26 cellular contexts compared by ENCODE assay signal in genomic region chr17:82062076-82062983, GRCh38. TPM values are rescaled to one million over a fixed set of nuclear protein-coding genes. Genes with fewer than 3 reads are reported as not detected.
DNase-seq lines count a peak whose midpoint lies in the region; ATAC-seq, FAIRE-seq and TF ChIP-seq lines count a peak whose summit lies in the region.
"Had no signal": no experiment of that assay in that cellular context is flagged by ENCODE, and none has a peak within 500 bp of the region (broad histone marks: within the 10 kb centered on the region; RNA-seq: fewer than 3 reads in every experiment).

No MANE protein-coding gene starts in this region.

- H3K27ac Mint-ChIP-seq in activated naive CD8-positive, alpha-beta T cell = peak overlapping the region; percentile 10
- H3K27ac Mint-ChIP-seq in activated naive CD8-positive, alpha-beta T cell treated with anti-CD3 and anti-CD28 coated beads for 36 hours = no peak overlapping the region
- no peak overlapping the region for H3K27ac Mint-ChIP-seq in GM23338
- H3K27ac Mint-ChIP-seq: activated CD4-positive, alpha-beta memory T cell treated with anti-CD3 and anti-CD28 coated beads, Interleukin-2, amount 10 ng/mL, durations not matched to agents 7 days and 5 days; HFFc6 had no signal

- H3K27me3 ChIP-seq in GM23338 (ENCODE audit: insufficient read depth) = no peaks in the 10 kb centered on the region
- no peaks in the 10 kb centered on the region for H3K27me3 ChIP-seq in GM12878 (replicated peaks in 1 of 2; ENCODE audit: control insufficient read depth in 2 of 2, insufficient read depth in 2 of 2, low read length in 1 of 2)
- H3K27me3 ChIP-seq in prostate gland (replicated peaks; ENCODE audit: insufficient read depth) = no peaks in the 10 kb centered on the region
- H3K27me3 ChIP-seq: left lung, upper lobe of left lung had no signal

- H3K27me3 Mint-ChIP-seq in activated naive CD8-positive, alpha-beta T cell = no peaks in the 10 kb centered on the region
- H3K27me3 Mint-ChIP-seq in activated naive CD8-positive, alpha-beta T cell treated with anti-CD3 and anti-CD28 coated beads for 36 hours = no peaks in the 10 kb centered on the region
- peaks cover 10% of the 10 kb centered on the region for H3K27me3 Mint-ChIP-seq in GM23338 (ENCODE audit: insufficient read depth, low read depth, poor library complexity)
- H3K27me3 Mint-ChIP-seq: activated CD4-positive, alpha-beta memory T cell treated with anti-CD3 and anti-CD28 coated beads, Interleukin-2, amount 10 ng/mL, durations not matched to agents 7 days and 5 days; IgD-negative memory B cell; naive B cell had no signal

- no peak for TF ChIP-seq EP300 in GM12878 (IDR thresholded peaks at IDR 0.05; ENCODE audit: borderline replicate concordance in 1 of 2, control insufficient read depth in 1 of 2, low read depth in 2 of 2, low read length in 2 of 2)

- H3K36me3 ChIP-seq in GM23338 (ENCODE audit: insufficient read depth) = no peaks in the 10 kb centered on the region
- H3K36me3 ChIP-seq in GM12878 (ENCODE audit: control insufficient read depth in 2 of 2, insufficient read depth in 2 of 2, low read length in 1 of 2) = peaks cover 3 to 19% of the 10 kb centered on the region in 2 experiments; a peak in 3 of 4 replicates
- peaks cover 0 to 11% of the 10 kb centered on the region in 2 donors for H3K36me3 ChIP-seq in prostate gland

- RAD21 ChIA-PET in GM12878 (lab: Charles Lee; ENCODE audit: unreplicated experiment) = no interaction called here

- CTCF ChIA-PET in GM12878 (lab: Yijun Ruan, JAX) = no interaction called here

- no peaks in the 10 kb centered on the region for H3K9me2 ChIP-seq in GM23338 (ENCODE audit: insufficient read depth)

- no peaks in the 10 kb centered on the region for H3K9me3 Mint-ChIP-seq in activated naive CD8-positive, alpha-beta T cell (ENCODE audit: low read depth)
- no peaks in the 10 kb centered on the region for H3K9me3 Mint-ChIP-seq in activated naive CD8-positive, alpha-beta T cell treated with anti-CD3 and anti-CD28 coated beads for 36 hours
- H3K9me3 Mint-ChIP-seq in GM23338 = no peaks in the 10 kb centered on the region
- H3K9me3 Mint-ChIP-seq: activated CD4-positive, alpha-beta memory T cell treated with anti-CD3 and anti-CD28 coated beads, Interleukin-2, amount 10 ng/mL, durations not matched to agents 7 days and 5 days; HFFc6; IgD-negative memory B cell; naive B cell had no signal

- H3K9ac ChIP-seq in GM12878 (ENCODE audit: control insufficient read depth, insufficient read depth, low read length) = no peak overlapping the region
- H3K9ac ChIP-seq: GM23248 had no signal

- H3K4me2 ChIP-seq in GM23338 (no peak overlapping the region), GM12878 (ENCODE audit: control insufficient read depth, insufficient read depth) (no peak overlapping the region)

- peaks cover 7% of the 10 kb centered on the region; the same call in 1 of the 2 replicates for H3F3A ChIP-seq in GM23338 (replicated peaks; ENCODE audit: low read depth)

- SMC1A ChIA-PET in GM12878 (lab: Charles Lee; ENCODE audit: uncharacterized antibody, unreplicated experiment) = no interaction called here

- H3K4me3 ChIP-seq in GM23338 = no peak overlapping the region
- H3K4me3 ChIP-seq in GM12878 = no peak overlapping the region
- no peak overlapping the region for H3K4me3 ChIP-seq in prostate gland
- H3K4me3 ChIP-seq: GM23248, left lung, upper lobe of left lung had no signal

- H3K36me3 Mint-ChIP-seq in activated naive CD8-positive, alpha-beta T cell = no peaks in the 10 kb centered on the region
- peaks cover 4% of the 10 kb centered on the region for H3K36me3 Mint-ChIP-seq in activated naive CD8-positive, alpha-beta T cell treated with anti-CD3 and anti-CD28 coated beads for 36 hours
- peaks cover 8% of the 10 kb centered on the region for H3K36me3 Mint-ChIP-seq in GM23338 (ENCODE audit: low read depth)
- H3K36me3 Mint-ChIP-seq: IgD-negative memory B cell, naive B cell had no signal

- no peak for DNase-seq in activated naive CD8-positive, alpha-beta T cell treated with anti-CD3 and anti-CD28 coated beads for 36 hours
- DNase-seq in GM23338 (ENCODE audit: low spot score) (peak; percentile 20), GM12878 (ENCODE audit: low read depth, low spot score) (no peak), prostate gland (ENCODE audit: low spot score) (no peak), NCI-H146 (lab: John Stamatoyannopoulos, UW) (no peak), NOMO-1 treated with dmso at 0.1 percent for 144 hours (lab: John Stamatoyannopoulos, UW; ENCODE audit: unreplicated experiment) (no peak)
- DNase-seq: ACHN; activated CD4-positive, alpha-beta memory T cell treated with anti-CD3 and anti-CD28 coated beads, Interleukin-2, amount 10 ng/mL, durations not matched to agents 7 days and 5 days; activated effector memory CD4-positive, alpha-beta T cell treated with anti-CD3 and anti-CD28 coated beads, Interleukin-2, amount 50 U/mL, for 16 hours; Caco-2; dermis blood vessel endothelial cell; DMS79 treated with DMSO at 0.1 percent for 48 hours; GM23248; HFFc6; naive B cell; NCI-H1105; NCI-H2029; NCI-H526; NK-92 treated with Interleukin-12 subunit alpha and Interleukin-12 subunit beta, amount 100 ng/mL, for 24 hours; T-helper 1 cell had no signal

- H3K79me2 ChIP-seq in GM23338 (replicated peaks; ENCODE audit: insufficient read depth) = no peaks in the 10 kb centered on the region
- peaks cover 20% of the 10 kb centered on the region for H3K79me2 ChIP-seq in GM12878 (ENCODE audit: control insufficient read depth, insufficient read depth, low read length)

- no peak overlapping the region for H3K4me3 Mint-ChIP-seq in activated naive CD8-positive, alpha-beta T cell
- no peak overlapping the region for H3K4me3 Mint-ChIP-seq in activated naive CD8-positive, alpha-beta T cell treated with anti-CD3 and anti-CD28 coated beads for 36 hours
- H3K4me3 Mint-ChIP-seq in GM23338 = no peak overlapping the region
- H3K4me3 Mint-ChIP-seq: activated CD4-positive, alpha-beta memory T cell treated with anti-CD3 and anti-CD28 coated beads, Interleukin-2, amount 10 ng/mL, durations not matched to agents 7 days and 5 days; HFFc6; IgD-negative memory B cell had no signal

- in situ Hi-C loops in GM12878 (cut with MboI) = no loop called here

- WGBS in GM12878 (ENCODE audit: insufficient coverage, insufficient replicate concordance, low lambda C conversion rate, missing lambda C conversion rate) = 91% methylated on average over 23 of the region's 24 CpGs
- WGBS in prostate gland = 77% methylated on average over 24 of the region's 24 CpGs

- no peak for ATAC-seq in GM23338
- no peak for ATAC-seq in GM12878
- no peak for ATAC-seq in HG03039 (IDR thresholded peaks at IDR 0.05; ENCODE audit: unreplicated experiment)
- ATAC-seq: activated CD4-positive, CD25-positive, alpha-beta regulatory T cell treated with anti-CD3 and anti-CD28 coated beads, Interleukin-2, amount 50 U/mL, for 24 hours; left lung had no signal

- FAIRE-seq in GM12878 (lab: Jason Lieb, UNC) = no peak

- H3K9me3 ChIP-seq in GM12878 (replicated peaks; ENCODE audit: control insufficient read depth, insufficient read depth, low read length) (no peaks in the 10 kb centered on the region), prostate gland (no peaks in the 10 kb centered on the region)
- H3K9me3 ChIP-seq: Caco-2, left lung, upper lobe of left lung had no signal

- POLR2A ChIA-PET in GM12878 (lab: Charles Lee) = no interaction called here

- H3K4me1 Mint-ChIP-seq in activated naive CD8-positive, alpha-beta T cell (ENCODE audit: low read depth) = peaks cover 8% of the 10 kb centered on the region
- peaks cover 8% of the 10 kb centered on the region for H3K4me1 Mint-ChIP-seq in activated naive CD8-positive, alpha-beta T cell treated with anti-CD3 and anti-CD28 coated beads for 36 hours
- H3K4me1 Mint-ChIP-seq in GM23338 = peaks cover 4% of the 10 kb centered on the region; the same call in 2 of the 3 replicates

- no peak for TF ChIP-seq RAD21 in GM12878 (IDR thresholded peaks at IDR 0.05; ENCODE audit: insufficient read depth, low read depth, low read length)

- no peaks in the 10 kb centered on the region for H4K20me1 ChIP-seq in GM23338 (replicated peaks; ENCODE audit: insufficient read depth)
- H4K20me1 ChIP-seq in GM12878 (ENCODE audit: control insufficient read depth, insufficient read depth) = no peaks in the 10 kb centered on the region

- no peak overlapping the region for H2AFZ ChIP-seq in GM23338
- H2AFZ ChIP-seq in GM12878 (ENCODE audit: control insufficient read depth, low read depth, low read length) = no peak overlapping the region
- H2AFZ ChIP-seq: GM23248 had no signal

- no TSS peak for BruUV-seq in GM12878 (replicated peaks; lab: Mats Ljungman, UMichigan)

- no peaks in the 10 kb centered on the region for H3K4me1 ChIP-seq in GM23338 (ENCODE audit: insufficient read depth)
- H3K4me1 ChIP-seq in GM12878 (ENCODE audit: control insufficient read depth, insufficient read depth, low read length) = peaks cover 8% of the 10 kb centered on the region
- H3K4me1 ChIP-seq in prostate gland (replicated peaks) = peaks cover 20% of the 10 kb centered on the region

- H3K27ac ChIP-seq in GM23338 (ENCODE audit: low read depth) (no peak overlapping the region), GM12878 (ENCODE audit: control insufficient read depth, insufficient read depth) (no peak overlapping the region), prostate gland (peak overlapping the region; percentile 5 to 85)
- H3K27ac ChIP-seq: GM23248, left lung, upper lobe of left lung had no signal

- TF ChIP-seq POLR2A in GM12878 (IDR thresholded peaks at IDR 0.05; ENCODE audit: low read depth, low read length) (0 out of 2 replicates have a peak, but pooled peaks have one; percentile 7), prostate gland (IDR thresholded peaks at IDR 0.05) (no peak)

- TF ChIP-seq CTCF in GM23338 (conservative IDR thresholded peaks at IDR 0.05; ENCODE audit: low read depth in 2 of 2) (peak in 1 of 2 experiments; percentile 16; a peak in 1 of 4 replicates), GM12878 (IDR thresholded peaks at IDR 0.05 in 2 of 3, conservative IDR thresholded peaks at IDR 0.05 in 1 of 3; ENCODE audit: control insufficient read depth in 2 of 3, extremely low read depth in 1 of 3, insufficient read depth in 1 of 3, low read depth in 3 of 3, low read length in 3 of 3) (no peak), prostate gland (IDR thresholded peaks at IDR 0.05) (no peak)

- intact Hi-C loops in GM12878 (cut with micrococcal nuclease; ENCODE audit: unreplicated experiment) = no loop called here
- intact Hi-C loops in prostate gland (cut with DNase I) = no loop called here

RNA-seq across cellular contexts. Expression of gene DUS1L, which starts 3.3 kb away (rescaled TPM):
- total RNA-seq in activated naive CD8-positive, alpha-beta T cell treated with anti-CD3 and anti-CD28 coated beads for 36 hours = 100 to 1,000 TPM; 175 to 190 TPM
- total RNA-seq in GM23338 (2014; rRNA removed; shearing (Covaris generic)) = 110 and 122 TPM in 2 replicates
- 66.0 and 105 TPM in 2 replicates for polyA plus RNA-seq in GM23338 (2016; fragmentation: Nextera tagmentation; extraction: Ambion mirVana)
- 56.8 and 75.9 TPM in 2 replicates for total RNA-seq in GM12878 (2013; cell fraction: nucleolus; rRNA removed)
- total RNA-seq in GM12878 (2014; rRNA removed) = 107 and 132 TPM in 2 replicates
- 43.3 and 50.3 TPM in 2 replicates for total RNA-seq in GM12878 (2014; rRNA removed; fragmentation: Illumina TruSeq; extraction: Trizol)
- 137 and 157 TPM in 2 replicates for total RNA-seq in GM12878 (2021)
- 52.5 TPM for polyA plus RNA-seq in GM12878 (2011; ENCODE audit: low read depth)
- polyA plus RNA-seq in GM12878 (2011; rRNA removed) = 21.0 and 42.6 TPM in 2 replicates
- polyA plus RNA-seq in GM12878 (2011; cell fraction: cytosol; rRNA removed) = 77.7 and 101 TPM in 2 replicates
- polyA plus RNA-seq in GM12878 (2011; cell fraction: nucleus; rRNA removed) = 285 and 360 TPM in 2 replicates
- 61.7 and 71.7 TPM in 2 replicates for polyA plus RNA-seq in GM12878 (2012)
- polyA plus RNA-seq in GM12878 (2014; fragmentation: Illumina TruSeq; extraction: Trizol) = 13.8 and 46.5 TPM in 2 replicates
- 10 to 100 TPM in 1 of 2 experiments, 1 to 10 TPM in 1; 6.1 to 15.3 TPM for polyA plus RNA-seq in GM12878 (2014; fragmentation: Nextera tagmentation; extraction: Ambion mirVana)
- polyA plus RNA-seq in GM12878 (2014; rRNA removed) = 147 and 155 TPM in 2 replicates
- polyA plus RNA-seq in GM12878 (2016; fragmentation: Nextera tagmentation; extraction: Ambion mirVana) = 10 to 100 TPM in 1 of 2 experiments, 1 to 10 TPM in 1; 9.7 to 25.4 TPM
- polyA minus RNA-seq in GM12878 (2011; rRNA and poly(A)+ RNA removed) = 23.4 and 40.3 TPM in 2 replicates
- polyA minus RNA-seq in GM12878 (2011; cell fraction: cytosol; rRNA and poly(A)+ RNA removed) = 25.4 and 29.1 TPM in 2 replicates
- 63.5 and 104 TPM in 2 replicates for polyA minus RNA-seq in GM12878 (2011; cell fraction: nucleus; rRNA and poly(A)+ RNA removed)
- total RNA-seq in prostate gland = 100 to 1,000 TPM in 1 of 2 donors, 10 to 100 TPM in 1; 95.9 to 119 TPM

RNA-seq across cellular contexts. Expression of gene GPS1, which starts 10.6 kb away (rescaled TPM):
- 100 to 1,000 TPM in 1 of 2 experiments, 10 to 100 TPM in 1; 94.2 to 103 TPM for total RNA-seq in activated naive CD8-positive, alpha-beta T cell treated with anti-CD3 and anti-CD28 coated beads for 36 hours
- total RNA-seq in GM23338 (2014; rRNA removed; shearing (Covaris generic)) = 228 and 242 TPM in 2 replicates
- polyA plus RNA-seq in GM23338 (2016; fragmentation: Nextera tagmentation; extraction: Ambion mirVana) = 136 and 148 TPM in 2 replicates
- total RNA-seq in GM12878 (2013; cell fraction: nucleolus; rRNA removed) = 41.6 and 44.7 TPM in 2 replicates
- total RNA-seq in GM12878 (2014; rRNA removed) = 110 and 131 TPM in 2 replicates
- total RNA-seq in GM12878 (2014; rRNA removed; fragmentation: Illumina TruSeq; extraction: Trizol) = 35.1 and 37.1 TPM in 2 replicates
- 113 and 122 TPM in 2 replicates for total RNA-seq in GM12878 (2021)
- polyA plus RNA-seq in GM12878 (2011; ENCODE audit: low read depth) = 21.3 TPM
- 14.3 and 53.3 TPM in 2 replicates for polyA plus RNA-seq in GM12878 (2011; rRNA removed)
- 65.9 and 98.5 TPM in 2 replicates for polyA plus RNA-seq in GM12878 (2011; cell fraction: cytosol; rRNA removed)
- 198 and 262 TPM in 2 replicates for polyA plus RNA-seq in GM12878 (2011; cell fraction: nucleus; rRNA removed)
- polyA plus RNA-seq in GM12878 (2012) = 41.2 and 44.0 TPM in 2 replicates
- 7.5 and 32.8 TPM in 2 replicates for polyA plus RNA-seq in GM12878 (2014; fragmentation: Illumina TruSeq; extraction: Trizol)
- 10 to 100 TPM in 1 of 2 experiments, 1 to 10 TPM in 1; 2.2 to 11.5 TPM for polyA plus RNA-seq in GM12878 (2014; fragmentation: Nextera tagmentation; extraction: Ambion mirVana)
- 102 and 119 TPM in 2 replicates for polyA plus RNA-seq in GM12878 (2014; rRNA removed)
- polyA plus RNA-seq in GM12878 (2016; fragmentation: Nextera tagmentation; extraction: Ambion mirVana) = 100 to 1,000 TPM; 119 to 146 TPM
- polyA minus RNA-seq in GM12878 (2011; rRNA and poly(A)+ RNA removed) = 50.1 and 72.3 TPM in 2 replicates
- 44.1 and 45.0 TPM in 2 replicates for polyA minus RNA-seq in GM12878 (2011; cell fraction: cytosol; rRNA and poly(A)+ RNA removed)
- 42.7 and 84.3 TPM in 2 replicates for polyA minus RNA-seq in GM12878 (2011; cell fraction: nucleus; rRNA and poly(A)+ RNA removed)
- 100 to 1,000 TPM; 163 to 182 TPM for total RNA-seq in prostate gland

RNA-seq across cellular contexts. Expression of gene RFNG, which starts 10.7 kb away (rescaled TPM):
- total RNA-seq in activated naive CD8-positive, alpha-beta T cell treated with anti-CD3 and anti-CD28 coated beads for 36 hours = 10 to 100 TPM; 13.9 to 14.5 TPM
- 36.9 and 44.7 TPM in 2 replicates for total RNA-seq in GM23338 (2014; rRNA removed; shearing (Covaris generic))
- polyA plus RNA-seq in GM23338 (2016; fragmentation: Nextera tagmentation; extraction: Ambion mirVana) (18.0 and 18.9 TPM in 2 replicates), GM12878 (2011; rRNA removed) (4.4 and 7.1 TPM in 2 replicates), GM12878 (2014; fragmentation: Illumina TruSeq; extraction: Trizol) (1.3 and 7.2 TPM in 2 replicates), GM12878 (2014; fragmentation: Nextera tagmentation; extraction: Ambion mirVana) (under 1 TPM; 0.10 to 0.93 TPM), GM12878 (2014; rRNA removed) (19.0 and 22.4 TPM in 2 replicates), GM12878 (2016; fragmentation: Nextera tagmentation; extraction: Ambion mirVana) (1 to 10 TPM; 1.6 to 2.6 TPM)
- total RNA-seq in GM12878 (2013; cell fraction: nucleolus; rRNA removed) = 23.5 and 23.7 TPM in 2 replicates
- total RNA-seq in GM12878 (2014; rRNA removed) (14.5 and 14.8 TPM in 2 replicates), GM12878 (2014; rRNA removed; fragmentation: Illumina TruSeq; extraction: Trizol) (5.2 and 7.8 TPM in 2 replicates), GM12878 (2021) (17.7 and 19.6 TPM in 2 replicates), prostate gland (10 to 100 TPM; 48.8 to 92.7 TPM)
- 10.9 TPM for polyA plus RNA-seq in GM12878 (2011; ENCODE audit: low read depth)
- 6.6 and 12.0 TPM in 2 replicates for polyA plus RNA-seq in GM12878 (2011; cell fraction: cytosol; rRNA removed)
- 83.6 and 89.3 TPM in 2 replicates for polyA plus RNA-seq in GM12878 (2011; cell fraction: nucleus; rRNA removed)
- polyA plus RNA-seq in GM12878 (2012) = 20.4 and 23.3 TPM in 2 replicates
- 2.4 and 4.8 TPM in 2 replicates for polyA minus RNA-seq in GM12878 (2011; rRNA and poly(A)+ RNA removed)
- 2.9 and 4.4 TPM in 2 replicates for polyA minus RNA-seq in GM12878 (2011; cell fraction: cytosol; rRNA and poly(A)+ RNA removed)
- polyA minus RNA-seq in GM12878 (2011; cell fraction: nucleus; rRNA and poly(A)+ RNA removed) = 8.1 and 8.2 TPM in 2 replicates

RNA-seq across cellular contexts. Expression of gene DCXR, which starts 24.8 kb away (rescaled TPM):
- total RNA-seq in activated naive CD8-positive, alpha-beta T cell treated with anti-CD3 and anti-CD28 coated beads for 36 hours = 100 to 1,000 TPM in 1 of 2 experiments, 10 to 100 TPM in 1; 93.3 to 104 TPM
- 84.8 and 86.9 TPM in 2 replicates for total RNA-seq in GM23338 (2014; rRNA removed; shearing (Covaris generic))
- polyA plus RNA-seq in GM23338 (2016; fragmentation: Nextera tagmentation; extraction: Ambion mirVana) = 137 and 147 TPM in 2 replicates
- total RNA-seq in GM12878 (2013; cell fraction: nucleolus; rRNA removed) = 13.4 and 14.9 TPM in 2 replicates
- 80.8 and 85.8 TPM in 2 replicates for total RNA-seq in GM12878 (2014; rRNA removed)
- 32.4 and 39.9 TPM in 2 replicates for total RNA-seq in GM12878 (2014; rRNA removed; fragmentation: Illumina TruSeq; extraction: Trizol)
- 110 and 119 TPM in 2 replicates for total RNA-seq in GM12878 (2021)
- polyA plus RNA-seq in GM12878 (2011; ENCODE audit: low read depth) = 79.4 TPM
- polyA plus RNA-seq in GM12878 (2011; rRNA removed) = 29.9 and 66.6 TPM in 2 replicates
- polyA plus RNA-seq in GM12878 (2011; cell fraction: cytosol; rRNA removed) = 188 and 195 TPM in 2 replicates
- 136 and 154 TPM in 2 replicates for polyA plus RNA-seq in GM12878 (2011; cell fraction: nucleus; rRNA removed)
- 73.6 and 79.6 TPM in 2 replicates for polyA plus RNA-seq in GM12878 (2012)
- 45.6 and 92.0 TPM in 2 replicates for polyA plus RNA-seq in GM12878 (2014; fragmentation: Illumina TruSeq; extraction: Trizol)
- 10 to 100 TPM; 12.3 to 44.8 TPM for polyA plus RNA-seq in GM12878 (2014; fragmentation: Nextera tagmentation; extraction: Ambion mirVana)
- polyA plus RNA-seq in GM12878 (2014; rRNA removed) = 128 and 151 TPM in 2 replicates
- 100 to 1,000 TPM; 122 to 139 TPM for polyA plus RNA-seq in GM12878 (2016; fragmentation: Nextera tagmentation; extraction: Ambion mirVana)
- polyA minus RNA-seq in GM12878 (2011; rRNA and poly(A)+ RNA removed) = 53.5 and 69.9 TPM in 2 replicates
- 23.2 and 25.8 TPM in 2 replicates for polyA minus RNA-seq in GM12878 (2011; cell fraction: cytosol; rRNA and poly(A)+ RNA removed)
- 21.6 and 34.3 TPM in 2 replicates for polyA minus RNA-seq in GM12878 (2011; cell fraction: nucleus; rRNA and poly(A)+ RNA removed)
- total RNA-seq in prostate gland = 100 to 1,000 TPM; 235 to 744 TPM

RNA-seq across cellular contexts. Expression of gene RAC3, which starts 30.9 kb away (rescaled TPM):
- 1 to 10 TPM; 4.7 to 5.1 TPM for total RNA-seq in activated naive CD8-positive, alpha-beta T cell treated with anti-CD3 and anti-CD28 coated beads for 36 hours
- 211 and 293 TPM in 2 replicates for total RNA-seq in GM23338 (2014; rRNA removed; shearing (Covaris generic))
- polyA plus RNA-seq in GM23338 (2016; fragmentation: Nextera tagmentation; extraction: Ambion mirVana) (31.5 and 35.6 TPM in 2 replicates), GM12878 (2011; rRNA removed) (1.2 and 4.2 TPM in 2 replicates), GM12878 (2014; fragmentation: Illumina TruSeq; extraction: Trizol) (2.8 and 9.8 TPM in 2 replicates), GM12878 (2014; fragmentation: Nextera tagmentation; extraction: Ambion mirVana) (under 1 TPM; 0.11 to 0.16 TPM), GM12878 (2014; rRNA removed) (32.9 and 39.8 TPM in 2 replicates), GM12878 (2016; fragmentation: Nextera tagmentation; extraction: Ambion mirVana) (1 to 10 TPM; 1.7 TPM)
- 2.7 and 4.9 TPM in 2 replicates for total RNA-seq in GM12878 (2013; cell fraction: nucleolus; rRNA removed)
- total RNA-seq in GM12878 (2014; rRNA removed) (23.5 and 29.8 TPM in 2 replicates), GM12878 (2014; rRNA removed; fragmentation: Illumina TruSeq; extraction: Trizol) (9.0 and 9.2 TPM in 2 replicates), GM12878 (2021) (14.6 and 16.2 TPM in 2 replicates), prostate gland (10 to 100 TPM; 41.8 to 93.9 TPM)
- 0.71 TPM for polyA plus RNA-seq in GM12878 (2011; ENCODE audit: low read depth)
- polyA plus RNA-seq in GM12878 (2011; cell fraction: cytosol; rRNA removed) = 4.7 and 7.5 TPM in 2 replicates
- 33.2 and 47.4 TPM in 2 replicates for polyA plus RNA-seq in GM12878 (2011; cell fraction: nucleus; rRNA removed)
- polyA plus RNA-seq in GM12878 (2012) = 3.4 and 4.9 TPM in 2 replicates
- polyA minus RNA-seq in GM12878 (2011; rRNA and poly(A)+ RNA removed) = 0.44 and 1.0 TPM in 2 replicates
- 3.1 TPM in 1 of 2 replicates, not detected in the other for polyA minus RNA-seq in GM12878 (2011; cell fraction: cytosol; rRNA and poly(A)+ RNA removed)
- polyA minus RNA-seq in GM12878 (2011; cell fraction: nucleus; rRNA and poly(A)+ RNA removed) = 2.3 and 4.8 TPM in 2 replicates
- polyA plus RNA-seq: IgD-negative memory B cell had no signal

Comparison
In these comparisons a context has a peak if more than half of its experiments do, and no peak if none do; other contexts are left out.
1. H3K27ac ChIP-seq: peak in prostate gland (2 of 2); none in GM23338 (single experiment) and GM12878 (single experiment).